ENCODE assay signal across 8 cellular contexts in genomic region chr9:22427226-22427880, GRCh38. TPM values are rescaled to one million over a fixed set of nuclear protein-coding genes. Genes with fewer than 3 reads are reported as not detected.
"Had no signal": no experiment of that assay in that cellular context is flagged by ENCODE, and none has a peak within 500 bp of the region (broad histone marks: within the 10 kb centered on the region; RNA-seq: fewer than 3 reads in every experiment).

No MANE protein-coding gene starts in this region.

- H3K4me3 ChIP-seq: K562 had no signal

- FAIRE-seq: HTR-8/SVneo, K562 had no signal

- H3K27ac ChIP-seq: HL-60 had no signal

- DNase-seq: IMR-90, KBM-7, KG1 had no signal

- ATAC-seq: K562 had no signal

RNA-seq across cellular contexts. Expression of gene DMRTA1, which starts 19.3 kb away (rescaled TPM):
- total RNA-seq: HT-29, K562 had no signal
- polyA plus RNA-seq: IgD-negative memory B cell, K562 had no signal
